Comparison of ENCODE assay signal across 9 cellular contexts in the genomic region with DNA sequence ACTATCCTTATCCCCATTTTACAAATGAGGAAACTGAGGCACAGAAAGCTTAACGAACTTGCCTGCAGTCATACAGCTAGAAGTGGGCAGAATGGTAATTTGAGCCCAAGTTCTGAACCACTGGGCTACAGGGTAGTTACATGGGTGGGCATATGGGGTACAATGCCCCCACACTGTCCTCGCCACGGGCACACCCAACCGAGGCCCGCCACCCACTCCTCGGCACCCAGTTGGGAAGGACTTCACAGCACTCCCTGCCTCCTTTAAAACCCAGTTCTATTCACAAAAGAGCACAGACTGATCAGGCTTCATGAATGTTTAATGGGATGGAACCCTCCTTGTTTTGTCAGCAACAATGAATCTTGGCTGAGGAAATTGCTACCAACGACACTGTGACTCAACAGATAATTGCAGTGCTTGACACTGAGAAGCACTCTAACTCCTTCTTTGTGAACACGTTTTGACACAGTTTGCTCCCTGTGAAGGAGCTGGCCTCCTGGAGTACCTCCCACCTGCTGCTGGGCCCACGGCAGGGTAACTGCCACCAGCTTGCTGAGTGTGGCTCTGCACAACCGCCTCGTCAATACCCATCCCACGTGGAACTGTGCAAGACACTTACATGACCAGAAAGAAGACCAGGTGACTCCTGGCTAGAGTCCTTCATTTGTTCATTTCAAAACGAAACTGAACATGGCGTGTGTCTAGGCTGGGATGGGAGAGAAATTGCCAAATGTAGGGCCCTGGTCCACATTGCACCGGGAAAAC.
DNase-seq lines count a peak whose midpoint lies in the region; ATAC-seq and TF ChIP-seq lines count a peak whose summit lies in the region.
"Had no signal": no experiment of that assay in that cellular context is flagged by ENCODE, and none has a peak within 500 bp of the region (broad histone marks: within the 10 kb centered on the region; RNA-seq: fewer than 3 reads in every experiment).

No MANE protein-coding gene starts in this region.

- peak; percentile 10 for DNase-seq in NCI-H2196 (lab: John Stamatoyannopoulos, UW; ENCODE audit: unreplicated experiment)
- DNase-seq in NCI-H2196 treated with DMSO at 0.1 percent for 48 hours (lab: John Stamatoyannopoulos, UW; ENCODE audit: unreplicated experiment), result no peak
- peak; percentile 80 to 94 for DNase-seq in NOMO-1 (lab: John Stamatoyannopoulos, UW; ENCODE audit: unreplicated experiment in 2 of 2)
- DNase-seq in glutamatergic neuron, result no peak
- peak; percentile 79 for DNase-seq in superior temporal gyrus (ENCODE audit: extremely low spot score)
- DNase-seq in 8988T, result no peak
- DNase-seq in stimulated activated CD4-positive, alpha-beta T cell treated with anti-CD3 and anti-CD28 coated beads, Interleukin-4, amount 100 ng/mL, for 1 hour, result no peak
- DNase-seq: activated gamma-delta T cell had no signal

- TF ChIP-seq CTCF in glutamatergic neuron (IDR thresholded peaks at IDR 0.05; ENCODE audit: partially characterized antibody, unreplicated experiment), result no peak

- H3K4me1 Mint-ChIP-seq in glutamatergic neuron (ENCODE audit: low read depth, unreplicated experiment), result peaks cover 22% of the 10 kb centered on the region

- H3K36me3 Mint-ChIP-seq in glutamatergic neuron (ENCODE audit: unreplicated experiment), result no peaks in the 10 kb centered on the region

- ATAC-seq in HG02884 (IDR thresholded peaks at IDR 0.05; ENCODE audit: unreplicated experiment), result no peak

- H3K4me3 Mint-ChIP-seq in glutamatergic neuron (ENCODE audit: unreplicated experiment), result peak overlapping the region; percentile 5

- no peak overlapping the region for H3K27ac Mint-ChIP-seq in glutamatergic neuron (ENCODE audit: unreplicated experiment)

- peaks cover 8% of the 10 kb centered on the region for H3K9me3 Mint-ChIP-seq in glutamatergic neuron (ENCODE audit: unreplicated experiment)

- no peaks in the 10 kb centered on the region for H3K27me3 Mint-ChIP-seq in glutamatergic neuron (ENCODE audit: unreplicated experiment)

Comparison
In these comparisons a context has a peak if more than half of its experiments do, and no peak if none do; other contexts are left out.
1. DNase-seq: peak in NCI-H2196 (single experiment), NOMO-1 (2 of 2) and superior temporal gyrus (single experiment); none in NCI-H2196 treated with DMSO at 0.1 percent for 48 hours (single experiment), glutamatergic neuron (single experiment), 8988T (single experiment) and stimulated activated CD4-positive, alpha-beta T cell treated with anti-CD3 and anti-CD28 coated beads, Interleukin-4, amount 100 ng/mL, for 1 hour (single experiment).